1 cellular context compared by ENCODE assay signal in the genomic region with DNA sequence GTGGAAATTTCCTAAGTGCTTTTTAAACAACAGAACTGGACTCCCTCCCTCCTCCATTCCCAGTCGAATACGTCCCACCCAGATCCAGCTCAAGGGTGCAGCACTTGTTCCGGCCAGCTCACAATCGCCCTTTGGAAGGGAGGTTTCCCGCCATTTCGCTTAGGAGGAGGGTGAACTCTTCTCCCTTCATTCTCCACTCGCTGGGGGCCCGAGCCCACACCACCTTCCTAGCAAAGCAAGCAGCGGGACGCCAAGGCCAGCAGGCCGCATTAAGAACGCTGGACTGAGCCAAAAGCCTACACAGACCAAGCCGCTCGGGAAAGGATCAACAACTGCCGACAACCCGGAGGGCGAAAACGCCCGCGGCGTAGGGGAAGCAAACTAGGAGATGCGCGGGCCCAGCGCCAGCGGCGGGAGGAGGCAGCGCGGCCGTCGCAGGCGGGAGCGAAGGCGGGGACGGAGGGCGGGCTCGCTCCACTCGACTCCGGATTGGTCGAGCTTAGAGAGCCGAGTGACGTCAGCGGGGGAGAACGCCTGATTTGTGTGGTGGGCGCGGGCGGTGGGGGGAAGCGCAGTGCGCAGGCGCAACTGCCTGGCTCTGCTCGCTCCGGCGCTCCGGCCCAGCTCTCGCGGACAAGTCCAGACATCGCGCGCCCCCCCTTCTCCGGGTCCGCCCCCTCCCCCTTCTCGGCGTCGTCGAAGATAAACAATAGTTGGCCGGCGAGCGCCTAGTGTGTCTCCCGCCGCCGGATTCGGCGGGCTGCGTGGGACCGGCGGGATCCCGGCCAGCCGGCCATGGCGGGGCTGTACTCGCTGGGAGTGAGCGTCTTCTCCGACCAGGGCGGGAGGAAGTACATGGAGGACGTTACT.
TF ChIP-seq lines count a peak whose summit lies in the region.

A gene (plus strand): TSS at position 574 of the 870 bp plus-strand sequence. CDS start 222 bp downstream, at position 796.

TF ChIP-seq in K562, 482 proteins besides CTCF, POLR2A, EP300 and RAD21 (continued from another document and continues in another):
- TF ChIP-seq, protein P1, sequence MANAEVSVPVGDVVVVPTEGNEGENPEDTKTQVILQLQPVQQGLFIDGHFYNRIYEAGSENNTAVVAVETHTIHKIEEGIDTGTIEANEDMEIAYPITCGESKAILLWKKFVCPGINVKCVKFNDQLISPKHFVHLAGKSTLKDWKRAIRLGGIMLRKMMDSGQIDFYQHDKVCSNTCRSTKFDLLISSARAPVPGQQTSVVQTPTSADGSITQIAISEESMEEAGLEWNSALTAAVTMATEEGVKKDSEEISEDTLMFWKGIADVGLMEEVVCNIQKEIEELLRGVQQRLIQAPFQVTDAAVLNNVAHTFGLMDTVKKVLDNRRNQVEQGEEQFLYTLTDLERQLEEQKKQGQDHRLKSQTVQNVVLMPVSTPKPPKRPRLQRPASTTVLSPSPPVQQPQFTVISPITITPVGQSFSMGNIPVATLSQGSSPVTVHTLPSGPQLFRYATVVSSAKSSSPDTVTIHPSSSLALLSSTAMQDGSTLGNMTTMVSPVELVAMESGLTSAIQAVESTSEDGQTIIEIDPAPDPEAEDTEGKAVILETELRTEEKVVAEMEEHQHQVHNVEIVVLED (CRISPR knock-in tag; IDR thresholded peaks at IDR 0.05), result peak; percentile 51
- TF ChIP-seq ZBTB17 (CRISPR knock-in tag; IDR thresholded peaks at IDR 0.05) (no peak; the same call in 1 of the 2 replicates), TARDBP (IDR thresholded peaks at IDR 0.05) (no peak), NBN (IDR thresholded peaks at IDR 0.05; ENCODE audit: low read depth) (no peak; the same call in 1 of the 2 replicates), PCBP1 (IDR thresholded peaks at IDR 0.05; ENCODE audit: low read depth, low read length, poor library complexity, severe bottlenecking) (no peak), ZNF668 (CRISPR knock-in tag; IDR thresholded peaks at IDR 0.05) (no peak), SIN3B (IDR thresholded peaks at IDR 0.05; ENCODE audit: low read depth) (no peak), SMAD4 (CRISPR knock-in tag; conservative IDR thresholded peaks at IDR 0.05) (peak; percentile 75; the same call in 1 of the 2 replicates), NR2C2 (CRISPR knock-in tag; IDR thresholded peaks at IDR 0.05) (no peak; the same call in 1 of the 2 replicates), NR2C2 (tag; IDR thresholded peaks at IDR 0.05) (peak; percentile 47; the same call in 1 of the 2 replicates), PTTG1 (tag; IDR thresholded peaks at IDR 0.05; ENCODE audit: low read depth) (no peak), ZNF408 (CRISPR knock-in tag; IDR thresholded peaks at IDR 0.05; ENCODE audit: low read depth) (no peak), ZNF76 (CRISPR knock-in tag; IDR thresholded peaks at IDR 0.05; ENCODE audit: borderline replicate concordance) (no peak), MEIS2 (IDR thresholded peaks at IDR 0.05; ENCODE audit: partially characterized antibody) (peak; percentile 92), KAT7 (CRISPR knock-in tag; IDR thresholded peaks at IDR 0.05; ENCODE audit: borderline replicate concordance) (0 out of 2 replicates have a peak, but pooled peaks have one; percentile 60), LEF1 (IDR thresholded peaks at IDR 0.05) (no peak; the same call in 1 of the 2 replicates), PRMT5 (CRISPR knock-in tag; IDR thresholded peaks at IDR 0.05) (no peak), MYBL2 (IDR thresholded peaks at IDR 0.05; ENCODE audit: low read depth) (no peak; the same call in 1 of the 2 replicates), MYBL2 (CRISPR knock-in tag; IDR thresholded peaks at IDR 0.05; ENCODE audit: borderline replicate concordance) (no peak), TCFL5 (CRISPR knock-in tag; conservative IDR thresholded peaks at IDR 0.05) (no peak), NR4A1 (CRISPR knock-in tag; IDR thresholded peaks at IDR 0.05) (no peak), NR4A1 (tag; IDR thresholded peaks at IDR 0.05) (0 out of 2 replicates have a peak, but pooled peaks have one; percentile 24)
- TF ChIP-seq, protein P2, sequence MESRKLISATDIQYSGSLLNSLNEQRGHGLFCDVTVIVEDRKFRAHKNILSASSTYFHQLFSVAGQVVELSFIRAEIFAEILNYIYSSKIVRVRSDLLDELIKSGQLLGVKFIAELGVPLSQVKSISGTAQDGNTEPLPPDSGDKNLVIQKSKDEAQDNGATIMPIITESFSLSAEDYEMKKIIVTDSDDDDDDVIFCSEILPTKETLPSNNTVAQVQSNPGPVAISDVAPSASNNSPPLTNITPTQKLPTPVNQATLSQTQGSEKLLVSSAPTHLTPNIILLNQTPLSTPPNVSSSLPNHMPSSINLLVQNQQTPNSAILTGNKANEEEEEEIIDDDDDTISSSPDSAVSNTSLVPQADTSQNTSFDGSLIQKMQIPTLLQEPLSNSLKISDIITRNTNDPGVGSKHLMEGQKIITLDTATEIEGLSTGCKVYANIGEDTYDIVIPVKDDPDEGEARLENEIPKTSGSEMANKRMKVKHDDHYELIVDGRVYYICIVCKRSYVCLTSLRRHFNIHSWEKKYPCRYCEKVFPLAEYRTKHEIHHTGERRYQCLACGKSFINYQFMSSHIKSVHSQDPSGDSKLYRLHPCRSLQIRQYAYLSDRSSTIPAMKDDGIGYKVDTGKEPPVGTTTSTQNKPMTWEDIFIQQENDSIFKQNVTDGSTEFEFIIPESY (CRISPR knock-in tag; IDR thresholded peaks at IDR 0.05), result peak; percentile 39; the same call in 1 of the 2 replicates
- TF ChIP-seq, protein P3, sequence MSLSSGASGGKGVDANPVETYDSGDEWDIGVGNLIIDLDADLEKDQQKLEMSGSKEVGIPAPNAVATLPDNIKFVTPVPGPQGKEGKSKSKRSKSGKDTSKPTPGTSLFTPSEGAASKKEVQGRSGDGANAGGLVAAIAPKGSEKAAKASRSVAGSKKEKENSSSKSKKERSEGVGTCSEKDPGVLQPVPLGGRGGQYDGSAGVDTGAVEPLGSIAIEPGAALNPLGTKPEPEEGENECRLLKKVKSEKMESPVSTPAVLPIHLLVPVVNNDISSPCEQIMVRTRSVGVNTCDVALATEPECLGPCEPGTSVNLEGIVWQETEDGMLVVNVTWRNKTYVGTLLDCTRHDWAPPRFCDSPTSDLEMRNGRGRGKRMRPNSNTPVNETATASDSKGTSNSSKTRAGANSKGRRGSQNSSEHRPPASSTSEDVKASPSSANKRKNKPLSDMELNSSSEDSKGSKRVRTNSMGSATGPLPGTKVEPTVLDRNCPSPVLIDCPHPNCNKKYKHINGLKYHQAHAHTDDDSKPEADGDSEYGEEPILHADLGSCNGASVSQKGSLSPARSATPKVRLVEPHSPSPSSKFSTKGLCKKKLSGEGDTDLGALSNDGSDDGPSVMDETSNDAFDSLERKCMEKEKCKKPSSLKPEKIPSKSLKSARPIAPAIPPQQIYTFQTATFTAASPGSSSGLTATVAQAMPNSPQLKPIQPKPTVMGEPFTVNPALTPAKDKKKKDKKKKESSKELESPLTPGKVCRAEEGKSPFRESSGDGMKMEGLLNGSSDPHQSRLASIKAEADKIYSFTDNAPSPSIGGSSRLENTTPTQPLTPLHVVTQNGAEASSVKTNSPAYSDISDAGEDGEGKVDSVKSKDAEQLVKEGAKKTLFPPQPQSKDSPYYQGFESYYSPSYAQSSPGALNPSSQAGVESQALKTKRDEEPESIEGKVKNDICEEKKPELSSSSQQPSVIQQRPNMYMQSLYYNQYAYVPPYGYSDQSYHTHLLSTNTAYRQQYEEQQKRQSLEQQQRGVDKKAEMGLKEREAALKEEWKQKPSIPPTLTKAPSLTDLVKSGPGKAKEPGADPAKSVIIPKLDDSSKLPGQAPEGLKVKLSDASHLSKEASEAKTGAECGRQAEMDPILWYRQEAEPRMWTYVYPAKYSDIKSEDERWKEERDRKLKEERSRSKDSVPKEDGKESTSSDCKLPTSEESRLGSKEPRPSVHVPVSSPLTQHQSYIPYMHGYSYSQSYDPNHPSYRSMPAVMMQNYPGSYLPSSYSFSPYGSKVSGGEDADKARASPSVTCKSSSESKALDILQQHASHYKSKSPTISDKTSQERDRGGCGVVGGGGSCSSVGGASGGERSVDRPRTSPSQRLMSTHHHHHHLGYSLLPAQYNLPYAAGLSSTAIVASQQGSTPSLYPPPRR (CRISPR knock-in tag; IDR thresholded peaks at IDR 0.05; ENCODE audit: borderline replicate concordance), result no peak
- TF ChIP-seq, protein P4, sequence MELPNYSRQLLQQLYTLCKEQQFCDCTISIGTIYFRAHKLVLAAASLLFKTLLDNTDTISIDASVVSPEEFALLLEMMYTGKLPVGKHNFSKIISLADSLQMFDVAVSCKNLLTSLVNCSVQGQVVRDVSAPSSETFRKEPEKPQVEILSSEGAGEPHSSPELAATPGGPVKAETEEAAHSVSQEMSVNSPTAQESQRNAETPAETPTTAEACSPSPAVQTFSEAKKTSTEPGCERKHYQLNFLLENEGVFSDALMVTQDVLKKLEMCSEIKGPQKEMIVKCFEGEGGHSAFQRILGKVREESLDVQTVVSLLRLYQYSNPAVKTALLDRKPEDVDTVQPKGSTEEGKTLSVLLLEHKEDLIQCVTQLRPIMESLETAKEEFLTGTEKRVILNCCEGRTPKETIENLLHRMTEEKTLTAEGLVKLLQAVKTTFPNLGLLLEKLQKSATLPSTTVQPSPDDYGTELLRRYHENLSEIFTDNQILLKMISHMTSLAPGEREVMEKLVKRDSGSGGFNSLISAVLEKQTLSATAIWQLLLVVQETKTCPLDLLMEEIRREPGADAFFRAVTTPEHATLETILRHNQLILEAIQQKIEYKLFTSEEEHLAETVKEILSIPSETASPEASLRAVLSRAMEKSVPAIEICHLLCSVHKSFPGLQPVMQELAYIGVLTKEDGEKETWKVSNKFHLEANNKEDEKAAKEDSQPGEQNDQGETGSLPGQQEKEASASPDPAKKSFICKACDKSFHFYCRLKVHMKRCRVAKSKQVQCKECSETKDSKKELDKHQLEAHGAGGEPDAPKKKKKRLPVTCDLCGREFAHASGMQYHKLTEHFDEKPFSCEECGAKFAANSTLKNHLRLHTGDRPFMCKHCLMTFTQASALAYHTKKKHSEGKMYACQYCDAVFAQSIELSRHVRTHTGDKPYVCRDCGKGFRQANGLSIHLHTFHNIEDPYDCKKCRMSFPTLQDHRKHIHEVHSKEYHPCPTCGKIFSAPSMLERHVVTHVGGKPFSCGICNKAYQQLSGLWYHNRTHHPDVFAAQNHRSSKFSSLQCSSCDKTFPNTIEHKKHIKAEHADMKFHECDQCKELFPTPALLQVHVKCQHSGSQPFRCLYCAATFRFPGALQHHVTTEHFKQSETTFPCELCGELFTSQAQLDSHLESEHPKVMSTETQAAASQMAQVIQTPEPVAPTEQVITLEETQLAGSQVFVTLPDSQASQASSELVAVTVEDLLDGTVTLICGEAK (IDR thresholded peaks at IDR 0.05), result peak; percentile 50; the same call in 1 of the 2 replicates
- TF ChIP-seq, protein P4 (CRISPR knock-in tag; IDR thresholded peaks at IDR 0.05), result no peak
- TF ChIP-seq, protein P5, sequence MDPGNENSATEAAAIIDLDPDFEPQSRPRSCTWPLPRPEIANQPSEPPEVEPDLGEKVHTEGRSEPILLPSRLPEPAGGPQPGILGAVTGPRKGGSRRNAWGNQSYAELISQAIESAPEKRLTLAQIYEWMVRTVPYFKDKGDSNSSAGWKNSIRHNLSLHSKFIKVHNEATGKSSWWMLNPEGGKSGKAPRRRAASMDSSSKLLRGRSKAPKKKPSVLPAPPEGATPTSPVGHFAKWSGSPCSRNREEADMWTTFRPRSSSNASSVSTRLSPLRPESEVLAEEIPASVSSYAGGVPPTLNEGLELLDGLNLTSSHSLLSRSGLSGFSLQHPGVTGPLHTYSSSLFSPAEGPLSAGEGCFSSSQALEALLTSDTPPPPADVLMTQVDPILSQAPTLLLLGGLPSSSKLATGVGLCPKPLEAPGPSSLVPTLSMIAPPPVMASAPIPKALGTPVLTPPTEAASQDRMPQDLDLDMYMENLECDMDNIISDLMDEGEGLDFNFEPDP (CRISPR knock-in tag; IDR thresholded peaks at IDR 0.05), result no peak
- TF ChIP-seq, protein P6, sequence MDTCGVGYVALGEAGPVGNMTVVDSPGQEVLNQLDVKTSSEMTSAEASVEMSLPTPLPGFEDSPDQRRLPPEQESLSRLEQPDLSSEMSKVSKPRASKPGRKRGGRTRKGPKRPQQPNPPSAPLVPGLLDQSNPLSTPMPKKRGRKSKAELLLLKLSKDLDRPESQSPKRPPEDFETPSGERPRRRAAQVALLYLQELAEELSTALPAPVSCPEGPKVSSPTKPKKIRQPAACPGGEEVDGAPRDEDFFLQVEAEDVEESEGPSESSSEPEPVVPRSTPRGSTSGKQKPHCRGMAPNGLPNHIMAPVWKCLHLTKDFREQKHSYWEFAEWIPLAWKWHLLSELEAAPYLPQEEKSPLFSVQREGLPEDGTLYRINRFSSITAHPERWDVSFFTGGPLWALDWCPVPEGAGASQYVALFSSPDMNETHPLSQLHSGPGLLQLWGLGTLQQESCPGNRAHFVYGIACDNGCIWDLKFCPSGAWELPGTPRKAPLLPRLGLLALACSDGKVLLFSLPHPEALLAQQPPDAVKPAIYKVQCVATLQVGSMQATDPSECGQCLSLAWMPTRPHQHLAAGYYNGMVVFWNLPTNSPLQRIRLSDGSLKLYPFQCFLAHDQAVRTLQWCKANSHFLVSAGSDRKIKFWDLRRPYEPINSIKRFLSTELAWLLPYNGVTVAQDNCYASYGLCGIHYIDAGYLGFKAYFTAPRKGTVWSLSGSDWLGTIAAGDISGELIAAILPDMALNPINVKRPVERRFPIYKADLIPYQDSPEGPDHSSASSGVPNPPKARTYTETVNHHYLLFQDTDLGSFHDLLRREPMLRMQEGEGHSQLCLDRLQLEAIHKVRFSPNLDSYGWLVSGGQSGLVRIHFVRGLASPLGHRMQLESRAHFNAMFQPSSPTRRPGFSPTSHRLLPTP (IDR thresholded peaks at IDR 0.05; ENCODE audit: borderline replicate concordance, extremely low read depth, insufficient read length), result no peak
